Comparison of ENCODE assay signal across 17 cellular contexts in the genomic region with DNA sequence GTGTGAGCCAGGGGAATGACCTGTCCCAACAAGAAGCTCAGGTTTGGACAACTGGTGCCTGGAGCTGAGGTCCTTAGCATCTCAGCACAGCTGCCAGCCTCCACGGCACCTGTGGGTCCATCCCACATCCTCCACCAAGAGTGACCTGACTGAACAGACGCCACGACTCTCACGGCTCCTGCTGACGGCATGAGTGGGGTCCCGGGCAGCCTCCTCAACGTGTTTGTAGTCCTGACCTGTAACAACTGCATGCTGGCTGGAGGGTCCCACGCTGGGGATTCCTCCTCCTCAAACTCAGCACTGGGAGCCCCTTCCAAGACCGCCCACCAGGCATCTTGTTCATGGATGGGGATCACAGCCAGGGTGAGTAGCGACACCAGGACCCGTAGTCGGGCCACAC. TPM values are rescaled to one million over a fixed set of nuclear protein-coding genes. Genes with fewer than 3 reads are reported as not detected.
DNase-seq lines count a peak whose midpoint lies in the region; ATAC-seq and TF ChIP-seq lines count a peak whose summit lies in the region.
"Had no signal": no experiment of that assay in that cellular context is flagged by ENCODE, and none has a peak within 500 bp of the region (broad histone marks: within the 10 kb centered on the region; RNA-seq: fewer than 3 reads in every experiment).

No MANE protein-coding gene starts in this region.

- in situ Hi-C loops in IMR-90 (cut with MboI; ENCODE audit: low sequenced_read_pairs) = no loop called here

- peak overlapping the region; percentile 97 for H3K27ac ChIP-seq in IMR-90 (ENCODE audit: insufficient read depth, low read length)
- H3K27ac ChIP-seq in coronary artery = peak overlapping the region; percentile 70 to 89
- H3K27ac ChIP-seq in muscle layer of colon (ENCODE audit: low read depth, low read length) = peak overlapping the region; percentile 94
- peak overlapping the region; percentile 87 to 96 for H3K27ac ChIP-seq in thoracic aorta

- POLR2A ChIA-PET in IMR-90 (lab: Charles Lee; ENCODE audit: unreplicated experiment) = no interaction called here

- DNase-seq in IMR-90 = no peak
- DNase-seq in coronary artery (ENCODE audit: low spot score) = no peak
- DNase-seq in thoracic aorta (ENCODE audit: low spot score) = no peak
- no peak for DNase-seq in DMS 273 treated with DMSO at 0.1 percent for 48 hours (lab: John Stamatoyannopoulos, UW)
- no peak for DNase-seq in central memory CD4-positive, alpha-beta T cell
- no peak for DNase-seq in CD14-positive monocyte (ENCODE audit: low spot score)
- DNase-seq: activated CD4-positive, alpha-beta T cell treated with anti-CD3 and anti-CD28 coated beads, Interleukin-2, amount 10 ng/mL, durations not matched to agents 24 days and 14 days; activated CD8-positive, alpha-beta memory T cell treated with anti-CD3 and anti-CD28 coated beads, Interleukin-2, amount 50 U/mL, for 4 hours; anterior cingulate cortex; Karpas-422; NCI-H1048; NCI-H2081 treated with DMSO at 0.1 percent for 48 hours; NCI-H510A; T-cell had no signal

- H3K4me3 ChIP-seq in IMR-90 (ENCODE audit: insufficient read depth, low read depth, low read length) (no peak overlapping the region), coronary artery (peak overlapping the region; percentile 44), muscle layer of colon (ENCODE audit: low read depth in 1 of 2, low read length in 2 of 2) (peak overlapping the region in 1 of 2 donors; percentile 43), thoracic aorta (peak overlapping the region; percentile 52)

- peak overlapping the region; percentile 66 to 99 for H4K8ac ChIP-seq in IMR-90 (ENCODE audit: low read depth in 2 of 2, low read length in 2 of 2)

- peaks cover 4% of the 10 kb centered on the region for H4K20me1 ChIP-seq in IMR-90 (ENCODE audit: insufficient read depth, low read length)

- H3K4me3 Mint-ChIP-seq in CD14-positive monocyte = no peak overlapping the region
- H3K4me3 Mint-ChIP-seq: activated CD4-positive, alpha-beta T cell treated with anti-CD3 and anti-CD28 coated beads, Interleukin-2, amount 10 ng/mL, durations not matched to agents 24 days and 14 days; neural crest cell; T-cell had no signal

- H3K4me1 ChIP-seq in IMR-90 (ENCODE audit: control insufficient read depth, insufficient read depth, low read length) (peaks cover 67% of the 10 kb centered on the region), muscle layer of colon (ENCODE audit: insufficient read depth, low read length) (peaks cover 61% of the 10 kb centered on the region), thoracic aorta (ENCODE audit: control insufficient read depth in 1 of 2, low read depth in 2 of 2) (peaks cover 37 to 64% of the 10 kb centered on the region in 2 donors)

- no peaks in the 10 kb centered on the region for H3K9me3 ChIP-seq in IMR-90 (ENCODE audit: control insufficient read depth, insufficient read depth, low read length)
- H3K9me3 ChIP-seq in muscle layer of colon (ENCODE audit: low read length) = no peaks in the 10 kb centered on the region
- no peaks in the 10 kb centered on the region for H3K9me3 ChIP-seq in thoracic aorta

- H3K14ac ChIP-seq in IMR-90 (replicated peaks; ENCODE audit: low read depth, low read length) = peak overlapping the region; percentile 74

- peaks cover 30% of the 10 kb centered on the region for H3K36me3 ChIP-seq in IMR-90 (ENCODE audit: control insufficient read depth, insufficient read depth, low read length)
- H3K36me3 ChIP-seq in muscle layer of colon (ENCODE audit: insufficient read depth, low read length) = no peaks in the 10 kb centered on the region
- H3K36me3 ChIP-seq in thoracic aorta = no peaks in the 10 kb centered on the region

- TF ChIP-seq POLR2A in IMR-90 (IDR thresholded peaks at IDR 0.05; ENCODE audit: low read depth, low read length) = no peak

- H3K9ac ChIP-seq in IMR-90 (ENCODE audit: low read depth, low read length) = 0 out of 2 replicates have a peak overlapping the region, but pooled peaks have one; percentile 38
- H3K9ac ChIP-seq in muscle layer of colon (ENCODE audit: low read length) = peak overlapping the region; percentile 11

- 83% methylated on average over 8 of the region's 12 CpGs; no CpG with 5 or more reads in 1 of the 2 experiments for WGBS in IMR-90 (ENCODE audit: extremely low coverage in 2 of 2, insufficient read length in 1 of 2), 2 experiments

- peak overlapping the region; percentile 91 for H2BK5ac ChIP-seq in IMR-90 (ENCODE audit: low read depth, low read length, poor library complexity, severe bottlenecking)

- H2AFZ ChIP-seq in IMR-90 (replicated peaks; ENCODE audit: low read length, poor library complexity) = no peak overlapping the region

- H3K4me2 ChIP-seq in IMR-90 (ENCODE audit: low read depth, low read length) = no peak overlapping the region

- peaks cover 26 to 42% of the 10 kb centered on the region in 2 donors for H3K36me3 Mint-ChIP-seq in CD14-positive monocyte
- H3K36me3 Mint-ChIP-seq: T-cell had no signal

- H3K18ac ChIP-seq in IMR-90 (ENCODE audit: low read depth, low read length) = peak overlapping the region; percentile 90

- no TSS peak for BruUV-seq in IMR-90 (replicated peaks; lab: Mats Ljungman, UMichigan)

- TF ChIP-seq RAD21 in IMR-90 (IDR thresholded peaks at IDR 0.05; ENCODE audit: low read length) = no peak

- peak overlapping the region; percentile 100 for H2AK5ac ChIP-seq in IMR-90 (ENCODE audit: low read depth, low read length)

- H2BK120ac ChIP-seq in IMR-90 (ENCODE audit: low read depth, low read length) = peak overlapping the region; percentile 96

- peak overlapping the region; percentile 70 for H2AK9ac ChIP-seq in IMR-90 (replicated peaks; ENCODE audit: low read depth, low read length, poor library complexity)

- CTCF ChIA-PET in IMR-90 (lab: Yijun Ruan, JAX) = no interaction called here

- H4K5ac ChIP-seq in IMR-90 (ENCODE audit: low read depth, low read length) = peak overlapping the region; percentile 89

- no peak for ATAC-seq in IMR-90 (ENCODE audit: low read depth)
- no peak for ATAC-seq in thoracic aorta (ENCODE audit: insufficient number of reproducible peaks, low FRiP score, low read depth)
- ATAC-seq in GM21737 (IDR thresholded peaks at IDR 0.05; ENCODE audit: unreplicated experiment) = no peak
- ATAC-seq: T-cell had no signal

- H2BK20ac ChIP-seq in IMR-90 (ENCODE audit: low read depth, low read length) = peak overlapping the region; percentile 83

- no peaks in the 10 kb centered on the region for H3K27me3 ChIP-seq in IMR-90 (ENCODE audit: control insufficient read depth, insufficient read depth, low read length)
- no peaks in the 10 kb centered on the region for H3K27me3 ChIP-seq in muscle layer of colon (ENCODE audit: control insufficient read depth in 1 of 2, insufficient read depth in 2 of 2, low read length in 2 of 2)
- no peaks in the 10 kb centered on the region for H3K27me3 ChIP-seq in thoracic aorta (replicated peaks; ENCODE audit: insufficient read depth)

- no peaks in the 10 kb centered on the region for H3K27me3 Mint-ChIP-seq in CD14-positive monocyte (ENCODE audit: low read depth in 3 of 3)
- H3K27me3 Mint-ChIP-seq: activated CD4-positive, alpha-beta T cell treated with anti-CD3 and anti-CD28 coated beads, Interleukin-2, amount 10 ng/mL, durations not matched to agents 24 days and 14 days had no signal

- H3K27ac Mint-ChIP-seq in CD14-positive monocyte = no peak overlapping the region
- H3K27ac Mint-ChIP-seq: activated CD4-positive, alpha-beta T cell treated with anti-CD3 and anti-CD28 coated beads, Interleukin-2, amount 10 ng/mL, durations not matched to agents 24 days and 14 days; T-cell had no signal

- H3K79me1 ChIP-seq in IMR-90 (ENCODE audit: low read depth in 1 of 2, low read length in 2 of 2) = peaks cover 34 to 68% of the 10 kb centered on the region in 2 experiments

- peaks cover 33% of the 10 kb centered on the region for H3K9me1 ChIP-seq in IMR-90 (ENCODE audit: insufficient read depth, low read length)

- no peak for TF ChIP-seq CTCF in IMR-90 (conservative IDR thresholded peaks at IDR 0.05; ENCODE audit: low read depth, low read length)
- TF ChIP-seq CTCF in coronary artery (IDR thresholded peaks at IDR 0.05) = no peak
- TF ChIP-seq CTCF in thoracic aorta (IDR thresholded peaks at IDR 0.05) = no peak
- TF ChIP-seq CTCF in CD14-positive monocyte (IDR thresholded peaks at IDR 0.05) = no peak

- no peaks in the 10 kb centered on the region for H3K4me1 Mint-ChIP-seq in CD14-positive monocyte
- H3K4me1 Mint-ChIP-seq: activated CD4-positive, alpha-beta T cell treated with anti-CD3 and anti-CD28 coated beads, Interleukin-2, amount 10 ng/mL, durations not matched to agents 24 days and 14 days; T-cell had no signal

- peak overlapping the region; percentile 89 for H3K4ac ChIP-seq in IMR-90 (ENCODE audit: low read depth, low read length)

- H4K91ac ChIP-seq in IMR-90 (ENCODE audit: insufficient read depth, low read depth, low read length) = peak overlapping the region; percentile 94

- dilution Hi-C loops in IMR-90 (cut with HindIII; ENCODE audit: low sequenced_read_pairs, unreplicated experiment) = no loop called here

- peak overlapping the region; percentile 34 for H3K23ac ChIP-seq in IMR-90 (ENCODE audit: low read depth, low read length)

- peaks cover 0 to 5% (median 0%) of the 10 kb centered on the region in 7 donors for H3K9me3 Mint-ChIP-seq in CD14-positive monocyte
- H3K9me3 Mint-ChIP-seq: activated CD4-positive, alpha-beta T cell treated with anti-CD3 and anti-CD28 coated beads, Interleukin-2, amount 10 ng/mL, durations not matched to agents 24 days and 14 days; neural crest cell; T-cell had no signal

- H2BK15ac ChIP-seq in IMR-90 (ENCODE audit: low read depth, low read length) = peak overlapping the region; percentile 92; the same call in 2 of the 3 replicates

- H3K56ac ChIP-seq in IMR-90 (ENCODE audit: extremely low read depth, insufficient read depth, low read length) = peak overlapping the region; percentile 44

- intact Hi-C loops in IMR-90 (cut with micrococcal nuclease) = loop anchor here (1.0 kb wide), 1 partner anchor 34 kb away; no protein-coding TSS in a partner anchor
- intact Hi-C loops in CD14-positive monocyte (cut with micrococcal nuclease) = no loop called here

TF ChIP-seq in IMR-90, 13 proteins besides CTCF, POLR2A, EP300 and RAD21 (continues in another document):
- TF ChIP-seq BHLHE40 (IDR thresholded peaks at IDR 0.05; ENCODE audit: low read depth, low read length) (no peak), MXI1 (IDR thresholded peaks at IDR 0.05; ENCODE audit: borderline replicate concordance, low read depth, low read length) (no peak), RFX5 (IDR thresholded peaks at IDR 0.05; ENCODE audit: low read depth, low read length) (no peak), CEBPB (IDR thresholded peaks at IDR 0.05; ENCODE audit: low read depth, low read length) (no peak), MAZ (IDR thresholded peaks at IDR 0.05; ENCODE audit: borderline replicate concordance, low read depth, low read length) (no peak), NFE2L2 (IDR thresholded peaks at IDR 0.05; ENCODE audit: low read depth, low read length) (no peak), RCOR1 (IDR thresholded peaks at IDR 0.05; ENCODE audit: insufficient replicate concordance, low read length) (no peak)

RNA-seq across cellular contexts. Expression of gene FAM20C, which starts 36.2 kb away (rescaled TPM):
- 7.7 and 8.9 TPM in 2 replicates for total RNA-seq in IMR-90 (2012; rRNA removed)
- 36.6 and 38.2 TPM in 2 replicates for polyA plus RNA-seq in IMR-90 (2012; rRNA removed)
- polyA plus RNA-seq in IMR-90 (2012; cell fraction: cytosol; rRNA removed) = 36.5 and 56.4 TPM in 2 replicates
- 38.9 and 55.0 TPM in 2 replicates for polyA plus RNA-seq in IMR-90 (2012; cell fraction: nucleus; rRNA removed; ENCODE audit: low replicate concordance)
- 100 to 1,000 TPM in 1 of 2 donors, 10 to 100 TPM in 1; 32.5 to 106 TPM for total RNA-seq in thoracic aorta
- 1 to 10 TPM; 1.2 to 1.5 TPM for polyA plus RNA-seq in CD14-positive monocyte
